18 cellular contexts compared by ENCODE assay signal in genomic region chr4:38762560-38762959, GRCh38. TPM values are rescaled to one million over a fixed set of nuclear protein-coding genes. Genes with fewer than 3 reads are reported as not detected.
DNase-seq lines count a peak whose midpoint lies in the region; ATAC-seq and TF ChIP-seq lines count a peak whose summit lies in the region.
"Had no signal": no experiment of that assay in that cellular context is flagged by ENCODE, and none has a peak within 500 bp of the region (broad histone marks: within the 10 kb centered on the region; RNA-seq: fewer than 3 reads in every experiment).

No MANE protein-coding gene starts in this region.

- ATAC-seq in stimulated activated naive CD8-positive, alpha-beta T cell treated with anti-CD3 and anti-CD28 coated beads, Interleukin-15, amount 100 ng/mL, for 72 hours: no peak
- ATAC-seq in GM21723 (IDR thresholded peaks at IDR 0.05; ENCODE audit: unreplicated experiment): peak; percentile 34
- ATAC-seq in stimulated activated naive B cell treated with anti-CD40 and anti-IgM and Interleukin-4, amounts not matched to agents 10 μg/mL and 1 μg/mL and 100 μg/mL, for 72 hours (replicated peaks): no peak
- no peak for ATAC-seq in HG03135 (IDR thresholded peaks at IDR 0.05; ENCODE audit: unreplicated experiment)
- no peak for ATAC-seq in left colon
- ATAC-seq in gastrocnemius medialis: no peak
- ATAC-seq: A549 had no signal

- peaks cover 33% of the 10 kb centered on the region for H3K4me1 Mint-ChIP-seq in stimulated activated naive CD8-positive, alpha-beta T cell treated with anti-CD3 and anti-CD28 coated beads, Interleukin-15, Interleukin-2, amounts not matched to agents 100 ng/mL and 50 ng/mL, for 24 hours (ENCODE audit: low read depth)
- H3K4me1 Mint-ChIP-seq in stimulated activated naive CD8-positive, alpha-beta T cell treated with anti-CD3 and anti-CD28 coated beads, Interleukin-15, amount 100 ng/mL, for 72 hours: peaks cover 25% of the 10 kb centered on the region
- H3K4me1 Mint-ChIP-seq in IgD-negative memory B cell: peaks cover 55 to 57% (median 56%) of the 10 kb centered on the region in 3 donors
- peaks cover 40 to 83% of the 10 kb centered on the region in 2 donors for H3K4me1 Mint-ChIP-seq in stimulated activated naive B cell treated with anti-CD40 and anti-IgM and Interleukin-4, amounts not matched to agents 10 μg/mL and 1 μg/mL and 100 μg/mL, for 72 hours

- no peak for TF ChIP-seq CTCF in gastrocnemius medialis (IDR thresholded peaks at IDR 0.05 in 4 of 5, conservative IDR thresholded peaks at IDR 0.05 in 1 of 5)

- H3K4me3 ChIP-seq in gastrocnemius medialis: no peak overlapping the region
- H3K4me3 ChIP-seq: A549, cardiac muscle cell, MG63, vagina had no signal

- no peaks in the 10 kb centered on the region for H3K27me3 ChIP-seq in gastrocnemius medialis
- H3K27me3 ChIP-seq: cardiac muscle cell, MG63, vagina had no signal

- no peaks in the 10 kb centered on the region for H3K9me3 ChIP-seq in gastrocnemius medialis
- H3K9me3 ChIP-seq: A549, MG63, vagina had no signal

- peak overlapping the region; percentile 61 for H3K4me3 Mint-ChIP-seq in stimulated activated naive CD8-positive, alpha-beta T cell treated with anti-CD3 and anti-CD28 coated beads, Interleukin-15, Interleukin-2, amounts not matched to agents 100 ng/mL and 50 ng/mL, for 24 hours
- no peak overlapping the region for H3K4me3 Mint-ChIP-seq in stimulated activated naive CD8-positive, alpha-beta T cell treated with anti-CD3 and anti-CD28 coated beads, Interleukin-15, amount 100 ng/mL, for 72 hours
- H3K4me3 Mint-ChIP-seq in IgD-negative memory B cell: peak overlapping the region; percentile 85 to 98 (median 93)
- H3K4me3 Mint-ChIP-seq in stimulated activated naive B cell treated with anti-CD40 and anti-IgM and Interleukin-4, amounts not matched to agents 10 μg/mL and 1 μg/mL and 100 μg/mL, for 72 hours: peak overlapping the region; percentile 74 to 87

- H3K27me3 Mint-ChIP-seq in stimulated activated naive CD8-positive, alpha-beta T cell treated with anti-CD3 and anti-CD28 coated beads, Interleukin-15, Interleukin-2, amounts not matched to agents 100 ng/mL and 50 ng/mL, for 24 hours: no peaks in the 10 kb centered on the region
- H3K27me3 Mint-ChIP-seq in stimulated activated naive CD8-positive, alpha-beta T cell treated with anti-CD3 and anti-CD28 coated beads, Interleukin-15, amount 100 ng/mL, for 72 hours: peaks cover 10% of the 10 kb centered on the region
- H3K27me3 Mint-ChIP-seq in IgD-negative memory B cell: no peaks in the 10 kb centered on the region
- no peaks in the 10 kb centered on the region for H3K27me3 Mint-ChIP-seq in stimulated activated naive B cell treated with anti-CD40 and anti-IgM and Interleukin-4, amounts not matched to agents 10 μg/mL and 1 μg/mL and 100 μg/mL, for 72 hours

- H3K4me1 ChIP-seq in gastrocnemius medialis: no peaks in the 10 kb centered on the region
- H3K4me1 ChIP-seq: A549, vagina had no signal

- in situ Hi-C loops in gastrocnemius medialis (cut with MboI; ENCODE audit: low sequenced_read_pairs in 4 of 4): loop anchor here in 2 of 4 donors (5.0 to 25.0 kb wide), 2 partner anchors 95 to 375 kb away; partner anchors contain the start of gene TLR6 (in 1 of the 2)

- H3K27ac Mint-ChIP-seq in stimulated activated naive CD8-positive, alpha-beta T cell treated with anti-CD3 and anti-CD28 coated beads, Interleukin-15, Interleukin-2, amounts not matched to agents 100 ng/mL and 50 ng/mL, for 24 hours: peak overlapping the region; percentile 87
- no peak overlapping the region for H3K27ac Mint-ChIP-seq in stimulated activated naive CD8-positive, alpha-beta T cell treated with anti-CD3 and anti-CD28 coated beads, Interleukin-15, amount 100 ng/mL, for 72 hours
- H3K27ac Mint-ChIP-seq in IgD-negative memory B cell: peak overlapping the region; percentile 98 to 99 (median 98)
- H3K27ac Mint-ChIP-seq in stimulated activated naive B cell treated with anti-CD40 and anti-IgM and Interleukin-4, amounts not matched to agents 10 μg/mL and 1 μg/mL and 100 μg/mL, for 72 hours: peak overlapping the region; percentile 95

- no peak for DNase-seq in stimulated activated naive CD8-positive, alpha-beta T cell treated with anti-CD3 and anti-CD28 coated beads, Interleukin-15, amount 100 ng/mL, for 72 hours
- DNase-seq in stimulated activated naive B cell treated with anti-CD40 and anti-IgM and Interleukin-4, amounts not matched to agents 10 μg/mL and 1 μg/mL and 100 μg/mL, for 72 hours: no peak
- DNase-seq in left colon (no peak), gastrocnemius medialis (no peak)
- DNase-seq: activated CD4-positive, alpha-beta T cell treated with anti-CD3 and anti-CD28 coated beads, Interleukin-2, amount 50 U/mL, for 48 hours; activated naive CD4-positive, alpha-beta T cell treated with Interleukin-2 at 50 U/mL for 16 hours; MG63; NCI-H2171 treated with DMSO at 0.1 percent for 48 hours; OCI-M1 had no signal

- no peaks in the 10 kb centered on the region for H3K36me3 ChIP-seq in gastrocnemius medialis
- H3K36me3 ChIP-seq: cardiac muscle cell, MG63, vagina had no signal

- peaks cover 7% of the 10 kb centered on the region for H3K9me3 Mint-ChIP-seq in stimulated activated naive CD8-positive, alpha-beta T cell treated with anti-CD3 and anti-CD28 coated beads, Interleukin-15, Interleukin-2, amounts not matched to agents 100 ng/mL and 50 ng/mL, for 24 hours
- peaks cover 8 to 22% of the 10 kb centered on the region in 2 donors for H3K9me3 Mint-ChIP-seq in stimulated activated naive CD8-positive, alpha-beta T cell treated with anti-CD3 and anti-CD28 coated beads, Interleukin-15, amount 100 ng/mL, for 72 hours
- peaks cover 0 to 6% (median 4%) of the 10 kb centered on the region in 3 donors for H3K9me3 Mint-ChIP-seq in IgD-negative memory B cell
- H3K9me3 Mint-ChIP-seq in stimulated activated naive B cell treated with anti-CD40 and anti-IgM and Interleukin-4, amounts not matched to agents 10 μg/mL and 1 μg/mL and 100 μg/mL, for 72 hours: peaks cover 12 to 14% of the 10 kb centered on the region in 2 donors

- no peak for TF ChIP-seq POLR2A in gastrocnemius medialis (IDR thresholded peaks at IDR 0.05)

- no peak overlapping the region for H3K27ac ChIP-seq in gastrocnemius medialis
- H3K27ac ChIP-seq: A549, cardiac muscle cell, vagina had no signal

- H3K36me3 Mint-ChIP-seq in stimulated activated naive CD8-positive, alpha-beta T cell treated with anti-CD3 and anti-CD28 coated beads, Interleukin-15, Interleukin-2, amounts not matched to agents 100 ng/mL and 50 ng/mL, for 24 hours (ENCODE audit: low read depth): peaks cover 4% of the 10 kb centered on the region
- peaks cover 5% of the 10 kb centered on the region for H3K36me3 Mint-ChIP-seq in IgD-negative memory B cell
- peaks cover 26 to 28% of the 10 kb centered on the region in 2 donors for H3K36me3 Mint-ChIP-seq in stimulated activated naive B cell treated with anti-CD40 and anti-IgM and Interleukin-4, amounts not matched to agents 10 μg/mL and 1 μg/mL and 100 μg/mL, for 72 hours

- intact Hi-C loops in left colon (cut with DNase I, micrococcal nuclease) (loop anchor here in 1 of 2 donors (10.0 kb wide), 1 partner anchor 372 kb away; no protein-coding TSS in a partner anchor), gastrocnemius medialis (cut with DNase I; ENCODE audit: low total_unique reads) (no loop called here)

RNA-seq across cellular contexts. Expression of gene TLR10, which starts 20.2 kb away (rescaled TPM):
- polyA plus RNA-seq in IgD-negative memory B cell: 183 TPM
- total RNA-seq in left colon (under 1 TPM; 0.21 to 0.70 TPM), gastrocnemius medialis (not detected)
- total RNA-seq: cardiac muscle cell, lung microvascular endothelial cell, osteoblast, vagina had no signal
- polyA plus RNA-seq: cardiac muscle cell had no signal

RNA-seq across cellular contexts. Expression of gene TLR1, which starts 42.0 kb away (rescaled TPM):
- 33.2 TPM for polyA plus RNA-seq in IgD-negative memory B cell
- total RNA-seq in left colon (1 to 10 TPM; 2.3 to 6.7 TPM), gastrocnemius medialis (1 to 10 TPM in 3 of 4 donors, not detected in 1; 1.3 to 2.4 (median 1.5) TPM)
- polyA plus RNA-seq: cardiac muscle cell had no signal

Comparison
In these comparisons a context has a peak if more than half of its experiments do, and no peak if none do; other contexts are left out.
1. H3K27ac Mint-ChIP-seq: peak in stimulated activated naive CD8-positive, alpha-beta T cell treated with anti-CD3 and anti-CD28 coated beads, Interleukin-15, Interleukin-2, amounts not matched to agents 100 ng/mL and 50 ng/mL, for 24 hours (single experiment), IgD-negative memory B cell (3 of 3) and stimulated activated naive B cell treated with anti-CD40 and anti-IgM and Interleukin-4, amounts not matched to agents 10 μg/mL and 1 μg/mL and 100 μg/mL, for 72 hours (single experiment); none in stimulated activated naive CD8-positive, alpha-beta T cell treated with anti-CD3 and anti-CD28 coated beads, Interleukin-15, amount 100 ng/mL, for 72 hours (0 of 2).
2. H3K4me3 Mint-ChIP-seq: peak in stimulated activated naive CD8-positive, alpha-beta T cell treated with anti-CD3 and anti-CD28 coated beads, Interleukin-15, Interleukin-2, amounts not matched to agents 100 ng/mL and 50 ng/mL, for 24 hours (single experiment), IgD-negative memory B cell (4 of 4) and stimulated activated naive B cell treated with anti-CD40 and anti-IgM and Interleukin-4, amounts not matched to agents 10 μg/mL and 1 μg/mL and 100 μg/mL, for 72 hours (2 of 2); none in stimulated activated naive CD8-positive, alpha-beta T cell treated with anti-CD3 and anti-CD28 coated beads, Interleukin-15, amount 100 ng/mL, for 72 hours (0 of 2).